ENCODE assay signal across 1 cellular context in the genomic region with DNA sequence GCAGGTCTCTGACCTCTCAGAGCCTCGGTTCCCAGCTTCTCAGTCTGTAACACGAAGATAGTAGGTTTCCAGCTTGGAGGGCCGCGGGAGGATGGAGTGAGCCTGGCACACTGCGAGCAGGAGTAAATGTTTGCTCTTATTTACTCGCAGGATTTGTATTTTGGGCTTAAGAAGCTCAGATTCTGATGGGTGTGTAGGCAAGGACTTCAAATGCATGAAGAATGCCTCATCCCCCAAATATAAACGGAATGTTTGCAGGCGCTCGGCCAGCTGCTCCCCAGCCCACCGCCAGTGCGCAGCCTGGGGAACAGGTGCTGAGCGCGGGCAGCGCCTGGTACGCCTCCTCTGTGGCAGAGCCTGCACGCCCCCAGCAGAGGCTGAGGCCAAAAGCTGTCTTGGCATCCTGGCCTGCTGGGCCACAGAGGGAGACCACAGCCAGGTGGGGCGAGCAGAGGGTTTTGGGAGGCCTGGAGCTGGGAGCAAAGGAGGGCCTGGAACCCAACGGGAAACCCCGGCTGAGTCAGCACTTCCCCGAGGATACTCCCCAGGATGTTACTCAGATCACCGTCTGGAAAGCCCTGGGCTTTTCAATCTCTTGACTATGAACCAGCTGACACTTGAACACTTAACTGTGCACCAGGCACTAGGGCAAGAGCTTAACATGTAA.
TF ChIP-seq lines count a peak whose summit lies in the region.

No MANE protein-coding gene starts in this region.

TF ChIP-seq in SK-N-SH, 30 proteins besides CTCF, POLR2A, EP300 and RAD21 (continued from another document):
- TF ChIP-seq MEF2A (IDR thresholded peaks at IDR 0.05; ENCODE audit: borderline replicate concordance, low read depth): no peak
- peak; percentile 51; the same call in 1 of the 2 replicates for TF ChIP-seq NFIC (IDR thresholded peaks at IDR 0.05; ENCODE audit: borderline replicate concordance)
- no peak for TF ChIP-seq FOXJ3 (CRISPR knock-in tag; IDR thresholded peaks at IDR 0.05)
